In genomic region chr22:38868886-38869381, GRCh38 we compare ENCODE assay signal across 9 cellular contexts.
DNase-seq lines count a peak whose midpoint lies in the region; ATAC-seq lines count a peak whose summit lies in the region.
"Had no signal": no experiment of that assay in that cellular context is flagged by ENCODE, and none has a peak within 500 bp of the region (broad histone marks: within the 10 kb centered on the region; RNA-seq: fewer than 3 reads in every experiment).

No MANE protein-coding gene starts in this region.

- DNase-seq in NCI-H146 (lab: John Stamatoyannopoulos, UW) (peak; percentile 45), NCI-H146 treated with DMSO at 0.1 percent for 48 hours (lab: John Stamatoyannopoulos, UW; ENCODE audit: unreplicated experiment) (no peak), NCI-H128 (lab: John Stamatoyannopoulos, UW; ENCODE audit: unreplicated experiment) (peak; percentile 32), caudate nucleus (lab: John Stamatoyannopoulos, UW) (peak in 54 of 61 donors; percentile 17 to 78 (median 54)), kidney tubule cell (ENCODE audit: low spot score) (peak; percentile 73)
- peak; percentile 87 for DNase-seq in stimulated activated CD4-positive, alpha-beta T cell treated with anti-CD3 and anti-CD28 coated beads, Interleukin-4, amount 100 ng/mL, for 1 hour

- ATAC-seq in activated CD4-positive, CD25-positive, alpha-beta regulatory T cell treated with anti-CD3 and anti-CD28 coated beads, Interleukin-2, amount 50 U/mL, for 24 hours = peak; percentile 38 to 46
- ATAC-seq in GM19463 (IDR thresholded peaks at IDR 0.05; ENCODE audit: unreplicated experiment) = no peak

- H3K27ac ChIP-seq in caudate nucleus (ENCODE audit: low read depth, low read length) = no peak overlapping the region
- H3K27ac ChIP-seq: skin epidermis had no signal
